In the genomic region with DNA sequence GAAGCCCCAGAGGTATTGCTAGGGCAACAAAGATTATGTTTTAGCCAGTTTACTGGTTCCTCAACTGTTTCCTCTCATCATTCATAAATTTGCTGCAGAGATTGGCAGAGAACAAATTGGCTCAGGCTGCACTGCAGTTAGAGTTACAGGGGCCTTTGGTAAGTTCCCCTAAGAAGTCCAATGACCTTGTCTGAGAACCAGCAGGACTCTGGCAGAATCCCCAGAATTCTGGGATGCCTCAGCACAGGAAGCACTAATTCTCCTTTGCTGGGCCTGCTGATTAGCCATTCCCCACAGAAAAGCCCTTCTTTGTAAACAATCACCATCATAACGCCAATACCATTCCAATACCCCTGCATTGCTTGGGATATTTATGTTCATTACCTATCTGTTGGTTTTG, we compare ENCODE assay signal across 24 cellular contexts.
DNase-seq lines count a peak whose midpoint lies in the region; ATAC-seq and TF ChIP-seq lines count a peak whose summit lies in the region.
"Had no signal": no experiment of that assay in that cellular context is flagged by ENCODE, and none has a peak within 500 bp of the region (broad histone marks: within the 10 kb centered on the region; RNA-seq: fewer than 3 reads in every experiment).

No MANE protein-coding gene starts in this region.

- DNase-seq in NCI-H748 (lab: John Stamatoyannopoulos, UW; ENCODE audit: unreplicated experiment) (peak; percentile 25), NCI-H748 treated with DMSO at 0.1 percent for 48 hours (lab: John Stamatoyannopoulos, UW) (no peak), choroid plexus epithelial cell (ENCODE audit: low read depth) (peak; percentile 34), left lobe of liver (ENCODE audit: low spot score) (no peak), ureter (ENCODE audit: low spot score) (peak; percentile 46), AG20443 (ENCODE audit: low spot score) (no peak), SKM-1 treated with dmso at 0.1 percent for 144 hours (lab: John Stamatoyannopoulos, UW; ENCODE audit: unreplicated experiment) (no peak), posterior vena cava (ENCODE audit: low spot score) (no peak)
- DNase-seq: activated CD8-positive, alpha-beta T cell treated with anti-CD3 and anti-CD28 coated beads, Interleukin-2, amount 10 ng/mL, durations not matched to agents 7 days and 5 days; activated effector memory CD4-positive, alpha-beta T cell treated with anti-CD3 and anti-CD28 coated beads, Interleukin-2, amount 50 U/mL, for 16 hours; activated T-cell treated with anti-CD3 and anti-CD28 coated beads for 4 hours; AML-193; GF-D8; H9; NCI-H1092; NCI-H187 treated with DMSO at 0.1 percent for 48 hours; NCI-H774; retina; RPMI8226; stimulated activated CD4-positive, alpha-beta T cell treated with anti-CD3 and anti-CD28 coated beads, Interleukin-4, amount 100 ng/mL, for 24 hours; stimulated activated naive B cell treated with anti-CD40 and anti-IgM and Interleukin-4, amounts not matched to agents 10 μg/mL and 1 μg/mL and 100 μg/mL, for 72 hours; T-helper 2 cell had no signal

- intact Hi-C loops in posterior vena cava (cut with DNase I), result no loop called here

- H3K4me3 ChIP-seq in choroid plexus epithelial cell (ENCODE audit: low read depth, low read length), result no peak overlapping the region
- H3K4me3 ChIP-seq: SK-N-MC, tibial artery had no signal

- ATAC-seq in left lobe of liver, result peak; percentile 33
- ATAC-seq: activated CD8-positive, alpha-beta T cell treated with anti-CD3 and anti-CD28 coated beads, Interleukin-2, amount 10 ng/mL, durations not matched to agents 7 days and 5 days; stimulated activated naive B cell treated with anti-CD40 and anti-IgM and Interleukin-4, amounts not matched to agents 10 μg/mL and 1 μg/mL and 100 μg/mL, for 72 hours had no signal

- no peak for TF ChIP-seq CTCF in choroid plexus epithelial cell (conservative IDR thresholded peaks at IDR 0.05; ENCODE audit: low read depth, low read length)

Comparison
In these comparisons a context has a peak if more than half of its experiments do, and no peak if none do; other contexts are left out.
1. DNase-seq: peak in NCI-H748 (single experiment), choroid plexus epithelial cell (single experiment) and ureter (single experiment); none in NCI-H748 treated with DMSO at 0.1 percent for 48 hours (single experiment), left lobe of liver (single experiment), AG20443 (single experiment), SKM-1 treated with dmso at 0.1 percent for 144 hours (single experiment) and posterior vena cava (single experiment).